Comparison of ENCODE assay signal across 19 cellular contexts in the genomic region with DNA sequence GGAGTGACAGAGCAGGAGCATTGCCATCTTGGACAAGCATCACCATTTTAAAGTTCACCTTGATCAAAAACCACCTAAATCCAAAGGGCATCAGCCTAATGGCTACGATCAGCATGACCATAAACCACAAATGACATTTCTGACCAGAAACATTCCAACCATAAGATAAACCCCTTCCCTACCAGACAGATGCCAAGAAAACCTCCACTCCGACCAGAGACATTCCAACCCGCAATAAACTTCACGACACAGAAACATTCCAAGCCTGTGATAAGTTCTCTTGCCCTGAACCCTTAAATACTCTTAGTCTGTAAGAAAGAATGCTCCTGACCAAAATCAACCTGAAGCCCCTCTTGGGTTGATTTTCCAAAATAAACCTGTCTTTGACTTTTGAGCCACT.
DNase-seq lines count a peak whose midpoint lies in the region; ATAC-seq, FAIRE-seq and TF ChIP-seq lines count a peak whose summit lies in the region.
"Had no signal": no experiment of that assay in that cellular context is flagged by ENCODE, and none has a peak within 500 bp of the region (broad histone marks: within the 10 kb centered on the region; RNA-seq: fewer than 3 reads in every experiment).

No MANE protein-coding gene starts in this region.

- TF ChIP-seq CTCF in H1 (IDR thresholded peaks at IDR 0.05; ENCODE audit: control extremely low read depth in 1 of 3, insufficient read depth in 1 of 3, low read depth in 1 of 3, low read length in 3 of 3) = no peak
- TF ChIP-seq CTCF in smooth muscle cell (IDR thresholded peaks at IDR 0.05; ENCODE audit: borderline replicate concordance, insufficient read depth, poor library complexity, severe bottlenecking) = no peak
- no peak for TF ChIP-seq CTCF in ovary (IDR thresholded peaks at IDR 0.05)

- no peak for TF ChIP-seq EP300 in H1 (IDR thresholded peaks at IDR 0.05; ENCODE audit: borderline replicate concordance in 1 of 2, low read depth in 2 of 2, low read length in 2 of 2)
- TF ChIP-seq EP300 in ovary (IDR thresholded peaks at IDR 0.05) = no peak

- no peak overlapping the region for H2BK20ac ChIP-seq in H1 (ENCODE audit: low read length)

- no peak for FAIRE-seq in H1 (lab: Jason Lieb, UNC)
- FAIRE-seq: D721Med had no signal

- no peak for TF ChIP-seq POLR2A in H1 (IDR thresholded peaks at IDR 0.05; ENCODE audit: control extremely low read depth in 1 of 2, low read depth in 2 of 2, low read length in 2 of 2)
- no peak for TF ChIP-seq POLR2A in ovary (IDR thresholded peaks at IDR 0.05)

- no peak overlapping the region for H2BK15ac ChIP-seq in H1 (ENCODE audit: low read length)
- no peak overlapping the region for H2BK15ac ChIP-seq in mesenchymal stem cell (ENCODE audit: low read depth, poor library complexity, severe bottlenecking)

- ATAC-seq in HG02763 (IDR thresholded peaks at IDR 0.05; ENCODE audit: unreplicated experiment) = no peak
- ATAC-seq: CD8-positive, alpha-beta T cell had no signal

- intact Hi-C loops in ovary (cut with DNase I) = no loop called here

- no peak overlapping the region for H3K14ac ChIP-seq in H1 (ENCODE audit: insufficient read length)
- H3K14ac ChIP-seq in mesenchymal stem cell (ENCODE audit: low read length in 2 of 2) = no peak overlapping the region

- H3K9me3 ChIP-seq in H1 (ENCODE audit: insufficient read depth in 2 of 2, low read depth in 1 of 2, low read length in 1 of 2) (no peaks in the 10 kb centered on the region), mesenchymal stem cell (ENCODE audit: control insufficient read depth, low read length) (peaks cover 4% of the 10 kb centered on the region), smooth muscle cell (replicated peaks; ENCODE audit: low read depth) (no peaks in the 10 kb centered on the region), ovary (no peaks in the 10 kb centered on the region)
- H3K9me3 ChIP-seq: BE2C had no signal

- H3K27me3 ChIP-seq in H1 (replicated peaks in 1 of 4; ENCODE audit: control insufficient read depth in 3 of 4, extremely low read depth in 1 of 4, insufficient read depth in 3 of 4, low read length in 3 of 4) = no peaks in the 10 kb centered on the region
- no peaks in the 10 kb centered on the region for H3K27me3 ChIP-seq in mesenchymal stem cell (ENCODE audit: control insufficient read depth in 1 of 2, insufficient read depth in 1 of 2, low read length in 2 of 2)
- no peaks in the 10 kb centered on the region for H3K27me3 ChIP-seq in smooth muscle cell (ENCODE audit: low read depth)
- no peaks in the 10 kb centered on the region for H3K27me3 ChIP-seq in ovary
- H3K27me3 ChIP-seq: BE2C had no signal

- peaks cover 11% of the 10 kb centered on the region for H3F3A ChIP-seq in smooth muscle cell (ENCODE audit: low read depth)

- no peak overlapping the region for H3K27ac ChIP-seq in H1 (ENCODE audit: low read depth, low read length)
- H3K27ac ChIP-seq in mesenchymal stem cell (ENCODE audit: low read length, poor library complexity, severe bottlenecking) = peak overlapping the region; percentile 33
- peak overlapping the region; percentile 93 for H3K27ac ChIP-seq in smooth muscle cell (ENCODE audit: low read depth)
- H3K27ac ChIP-seq in ovary = no peak overlapping the region
- H3K27ac ChIP-seq: RWPE1 had no signal

- no peaks in the 10 kb centered on the region for H3K79me2 ChIP-seq in H1 (ENCODE audit: control insufficient read depth in 1 of 2, insufficient read depth in 2 of 2, low read length in 2 of 2)
- no peaks in the 10 kb centered on the region for H3K79me2 ChIP-seq in smooth muscle cell (ENCODE audit: low read depth)

- H3K23ac ChIP-seq in H1 (ENCODE audit: insufficient read length) = no peak overlapping the region
- H3K23ac ChIP-seq in mesenchymal stem cell (ENCODE audit: low read length in 2 of 2) = no peak overlapping the region

- TF ChIP-seq RAD21 in H1 (IDR thresholded peaks at IDR 0.05 in 1 of 2, conservative IDR thresholded peaks at IDR 0.05 in 1 of 2; ENCODE audit: low read depth in 2 of 2, low read length in 2 of 2) = no peak

- H3K4me3 ChIP-seq in H1 (ENCODE audit: extremely low read depth in 1 of 4, insufficient read depth in 2 of 4, low read depth in 3 of 4, low read length in 4 of 4) (no peak overlapping the region), mesenchymal stem cell (ENCODE audit: insufficient read depth in 1 of 2, low read depth in 1 of 2, low read length in 2 of 2) (no peak overlapping the region), smooth muscle cell (no peak overlapping the region), ovary (no peak overlapping the region)

- H3K18ac ChIP-seq in H1 (ENCODE audit: extremely low read depth, low read length) (no peak overlapping the region), mesenchymal stem cell (ENCODE audit: low read depth in 1 of 2, low read length in 2 of 2) (no peak overlapping the region)

- H4K8ac ChIP-seq in H1 (ENCODE audit: extremely low read depth, insufficient read depth, low read length) (no peak overlapping the region), mesenchymal stem cell (ENCODE audit: low read length) (no peak overlapping the region)

- POLR2A ChIA-PET in H1 (lab: Charles Lee; ENCODE audit: partially characterized antibody) = no interaction called here

- H4K20me1 ChIP-seq in H1 (replicated peaks in 1 of 2; ENCODE audit: control insufficient read depth in 1 of 2, insufficient read depth in 2 of 2, low read length in 2 of 2) (no peaks in the 10 kb centered on the region), smooth muscle cell (ENCODE audit: low read depth) (no peaks in the 10 kb centered on the region)

- H3K36me3 ChIP-seq in H1 (ENCODE audit: control insufficient read depth in 2 of 4, insufficient read depth in 4 of 4, low read length in 3 of 4) = no peaks in the 10 kb centered on the region
- no peaks in the 10 kb centered on the region for H3K36me3 ChIP-seq in mesenchymal stem cell (ENCODE audit: control insufficient read depth in 1 of 2, insufficient read depth in 2 of 2, low read depth in 1 of 2, low read length in 2 of 2)
- no peaks in the 10 kb centered on the region for H3K36me3 ChIP-seq in smooth muscle cell (ENCODE audit: low read depth)
- no peaks in the 10 kb centered on the region for H3K36me3 ChIP-seq in ovary
- H3K36me3 ChIP-seq: BE2C had no signal

- peaks cover 0 to 8% (median 4%) of the 10 kb centered on the region in 4 experiments; a peak in 3 of 7 replicates for H3K4me1 ChIP-seq in H1 (replicated peaks in 1 of 4; ENCODE audit: control insufficient read depth in 3 of 4, insufficient read depth in 4 of 4, low read length in 3 of 4)
- no peaks in the 10 kb centered on the region for H3K4me1 ChIP-seq in mesenchymal stem cell (ENCODE audit: control insufficient read depth, insufficient read depth, low read depth, low read length)
- H3K4me1 ChIP-seq in smooth muscle cell (ENCODE audit: low read depth) = peaks cover 9% of the 10 kb centered on the region
- no peaks in the 10 kb centered on the region for H3K4me1 ChIP-seq in ovary (ENCODE audit: insufficient read depth)

- H4K5ac ChIP-seq in H1 (ENCODE audit: insufficient read length, low read depth, low read length) = no peak overlapping the region

- H3K4me2 ChIP-seq in H1 (ENCODE audit: insufficient read depth in 1 of 2, low read depth in 2 of 2, low read length in 2 of 2) (no peak overlapping the region), mesenchymal stem cell (ENCODE audit: low read length, poor library complexity, severe bottlenecking) (no peak overlapping the region), smooth muscle cell (peak overlapping the region; percentile 38)

- H2AFZ ChIP-seq in H1 (ENCODE audit: low read length) (0 out of 2 replicates have a peak overlapping the region, but pooled peaks have one; percentile 11), mesenchymal stem cell (ENCODE audit: low read depth, low read length) (no peak overlapping the region), smooth muscle cell (ENCODE audit: low read depth) (peak overlapping the region; percentile 86)

- H3K4ac ChIP-seq in H1 (replicated peaks; ENCODE audit: insufficient read length, low read depth, low read length) (no peak overlapping the region), mesenchymal stem cell (ENCODE audit: low read depth in 1 of 2, low read length in 2 of 2) (no peak overlapping the region)

- H4K91ac ChIP-seq in H1 (replicated peaks; ENCODE audit: insufficient read length, low read length) (no peak overlapping the region), mesenchymal stem cell (ENCODE audit: low read length) (no peak overlapping the region)

- H2BK12ac ChIP-seq in H1 (ENCODE audit: low read depth, low read length) (no peak overlapping the region), mesenchymal stem cell (ENCODE audit: low read length in 2 of 2) (no peak overlapping the region)

- DNase-seq in M059J (ENCODE audit: low read depth) = peak; percentile 3
- no peak for DNase-seq in H1 (ENCODE audit: low read depth in 1 of 2, low spot score in 2 of 2)
- DNase-seq in mesenchymal stem cell = peak; percentile 57
- no peak for DNase-seq in smooth muscle cell (lab: John Stamatoyannopoulos, UW; ENCODE audit: unreplicated experiment)
- DNase-seq in ovary = no peak
- DNase-seq in pons (ENCODE audit: low spot score) = no peak
- DNase-seq in OCI-M1 (lab: John Stamatoyannopoulos, UW) = no peak
- DNase-seq: BE2C; CD8-positive, alpha-beta T cell; DMS79; GOT3; IMR-90; Kasumi-1; NCI-H1930; NCI-H446; NK-92 treated with Interleukin-12 subunit alpha and Interleukin-12 subunit beta, amount 100 ng/mL, for 24 hours had no signal

- H3K23me2 ChIP-seq in H1 (ENCODE audit: low read depth, low read length) = no peaks in the 10 kb centered on the region

- H2BK5ac ChIP-seq in H1 (ENCODE audit: low read depth, low read length) (no peak overlapping the region; the same call in 1 of the 2 replicates), mesenchymal stem cell (ENCODE audit: low read depth, low read length, poor library complexity, severe bottlenecking) (no peak overlapping the region)

- H3K56ac ChIP-seq in H1 (replicated peaks; ENCODE audit: insufficient read length, low read depth, low read length) = no peak overlapping the region

- CTCF ChIA-PET in H1 (lab: Charles Lee; ENCODE audit: partially characterized antibody) = no interaction called here

- H2BK120ac ChIP-seq in H1 (replicated peaks; ENCODE audit: low read depth, low read length) (no peak overlapping the region), mesenchymal stem cell (ENCODE audit: low read depth, low read length) (no peak overlapping the region)

- no peak overlapping the region for H2AK5ac ChIP-seq in H1 (ENCODE audit: low read depth, low read length)
- no peak overlapping the region for H2AK5ac ChIP-seq in mesenchymal stem cell (ENCODE audit: low read length, severe bottlenecking)

- H3K9ac ChIP-seq in H1 (replicated peaks in 1 of 4; ENCODE audit: extremely low read depth in 1 of 4, low read depth in 3 of 4, low read length in 3 of 4) (no peak overlapping the region), mesenchymal stem cell (ENCODE audit: low read length) (no peak overlapping the region), smooth muscle cell (ENCODE audit: low read depth) (peak overlapping the region; percentile 69)

- no peaks in the 10 kb centered on the region for H3K79me1 ChIP-seq in H1 (ENCODE audit: low read depth, low read length)
- no peaks in the 10 kb centered on the region for H3K79me1 ChIP-seq in mesenchymal stem cell (replicated peaks; ENCODE audit: low read length, poor library complexity, severe bottlenecking)

- 93% methylated on average over 4 of the region's 4 CpGs; no CpG with 5 or more reads in 1 of the 2 experiments for WGBS in H1 (ENCODE audit: extremely low coverage in 1 of 2, insufficient coverage in 1 of 2, insufficient read length in 1 of 2, insufficient replicate concordance in 2 of 2, low coverage in 1 of 2, low lambda C conversion rate in 2 of 2, missing lambda C conversion rate in 1 of 2), 2 experiments
- 11% methylated on average over 4 of the region's 4 CpGs for WGBS in mesenchymal stem cell
- 1% methylated on average over 4 of the region's 4 CpGs for WGBS in smooth muscle cell (ENCODE audit: low lambda C conversion rate)
- 46 to 53% (median 50%) methylated on average over 4 of the region's 4 CpGs for WGBS in ovary, 3 donors

Comparison
In these comparisons a context has a peak if more than half of its experiments do, and no peak if none do; other contexts are left out.
1. DNase-seq: peak in M059J (single experiment) and mesenchymal stem cell (single experiment); none in H1 (0 of 2), smooth muscle cell (single experiment), ovary (0 of 5), pons (single experiment) and OCI-M1 (single experiment).
2. H3K27ac ChIP-seq: peak in mesenchymal stem cell (single experiment) and smooth muscle cell (single experiment); none in H1 (single experiment) and ovary (0 of 2).